In genomic region chr12:52121848-52122838, GRCh38 we compare ENCODE assay signal across 8 cellular contexts. TPM values are rescaled to one million over a fixed set of nuclear protein-coding genes. Genes with fewer than 3 reads are reported as not detected.
DNase-seq lines count a peak whose midpoint lies in the region; ATAC-seq and TF ChIP-seq lines count a peak whose summit lies in the region.

No MANE protein-coding gene starts in this region.

- H3K4me3 ChIP-seq in HUES64 (ENCODE audit: low read length) (peak overlapping the region; percentile 22; the same call in 1 of the 2 replicates), Panc1 (ENCODE audit: low read depth in 2 of 2, low read length in 2 of 2) (no peak overlapping the region), gastroesophageal sphincter (no peak overlapping the region), ovary (no peak overlapping the region)

- ATAC-seq in CD4-positive, alpha-beta T cell (ENCODE audit: poor library complexity): peak; percentile 58
- peak; percentile 67 for ATAC-seq in Panc1
- peak; percentile 39 for ATAC-seq in gastroesophageal sphincter
- ATAC-seq in GM21737 (IDR thresholded peaks at IDR 0.05; ENCODE audit: unreplicated experiment): no peak

- TF ChIP-seq CTCF in CD4-positive, alpha-beta T cell (IDR thresholded peaks at IDR 0.05): peak; percentile 89
- TF ChIP-seq CTCF in Panc1 (IDR thresholded peaks at IDR 0.05): peak; percentile 94
- TF ChIP-seq CTCF in gastroesophageal sphincter (IDR thresholded peaks at IDR 0.05): peak in 3 of 4 experiments; percentile 29 to 76 (median 40)
- peak; percentile 22 to 60 (median 42) for TF ChIP-seq CTCF in ovary (IDR thresholded peaks at IDR 0.05)

- no peak overlapping the region for H3K4me3 Mint-ChIP-seq in CD4-positive, alpha-beta T cell

- H3K27me3 Mint-ChIP-seq in CD4-positive, alpha-beta T cell: peaks cover 51% of the 10 kb centered on the region

- H3K27me3 ChIP-seq in CD4-positive, alpha-beta T cell (ENCODE audit: control insufficient read depth, insufficient read depth, low read length): peaks cover 7% of the 10 kb centered on the region
- H3K27me3 ChIP-seq in HUES64 (ENCODE audit: insufficient read depth, low read length) (no peaks in the 10 kb centered on the region), Panc1 (ENCODE audit: control insufficient read depth, insufficient read depth, low read length) (no peaks in the 10 kb centered on the region), gastroesophageal sphincter (peaks cover 48% of the 10 kb centered on the region), ovary (no peaks in the 10 kb centered on the region)

- no TSS peak for BruUV-seq in Panc1 (replicated peaks; lab: Mats Ljungman, UMichigan)

- H3K4me1 Mint-ChIP-seq in CD4-positive, alpha-beta T cell (ENCODE audit: low read depth): peaks cover 6% of the 10 kb centered on the region

- TF ChIP-seq EP300 in gastroesophageal sphincter (IDR thresholded peaks at IDR 0.05) (no peak), ovary (IDR thresholded peaks at IDR 0.05) (no peak)

- no peak overlapping the region for H3K27ac ChIP-seq in CD4-positive, alpha-beta T cell (ENCODE audit: low read depth, low read length)
- H3K27ac ChIP-seq in HUES64 (ENCODE audit: low read depth, low read length): no peak overlapping the region
- no peak overlapping the region for H3K27ac ChIP-seq in Panc1 (ENCODE audit: low read length)
- H3K27ac ChIP-seq in gastroesophageal sphincter: no peak overlapping the region
- no peak overlapping the region for H3K27ac ChIP-seq in ovary

- in situ Hi-C loops in Panc1 (cut with HindIII; ENCODE audit: low pct_unique_long_range_greater_than_20kb, low sequenced_read_pairs): no loop called here

- no peaks in the 10 kb centered on the region for H3K9me3 Mint-ChIP-seq in CD4-positive, alpha-beta T cell

- DNase-seq in CD4-positive, alpha-beta T cell: peak; percentile 39 to 72 (median 56)
- no peak for DNase-seq in Panc1 (ENCODE audit: low read depth, low spot score)
- peak; percentile 37 for DNase-seq in activated effector memory CD4-positive, alpha-beta T cell treated with Interleukin-2 at 50 U/mL for 16 hours
- DNase-seq in ovary: peak; percentile 62 to 83 (median 72)
- DNase-seq in ureter (ENCODE audit: low spot score): peak; percentile 67

- H3K9me3 ChIP-seq in CD4-positive, alpha-beta T cell (ENCODE audit: control insufficient read depth, low read length): no peaks in the 10 kb centered on the region
- H3K9me3 ChIP-seq in HUES64 (ENCODE audit: insufficient read depth, low read depth, low read length): no peaks in the 10 kb centered on the region
- H3K9me3 ChIP-seq in Panc1 (ENCODE audit: control insufficient read depth, insufficient read depth, low read depth, low read length): no peaks in the 10 kb centered on the region
- no peaks in the 10 kb centered on the region for H3K9me3 ChIP-seq in gastroesophageal sphincter
- H3K9me3 ChIP-seq in ovary: no peaks in the 10 kb centered on the region

- no peaks in the 10 kb centered on the region for H3K36me3 ChIP-seq in HUES64 (ENCODE audit: insufficient read depth, low read length)
- no peaks in the 10 kb centered on the region for H3K36me3 ChIP-seq in Panc1 (ENCODE audit: control insufficient read depth, insufficient read depth, low read length)
- H3K36me3 ChIP-seq in gastroesophageal sphincter: no peaks in the 10 kb centered on the region
- no peaks in the 10 kb centered on the region for H3K36me3 ChIP-seq in ovary

- H3K36me3 Mint-ChIP-seq in CD4-positive, alpha-beta T cell (ENCODE audit: low read depth): no peaks in the 10 kb centered on the region

- WGBS in HUES64: 21% methylated on average over 20 of the region's 20 CpGs
- 18 to 56% methylated on average over 6 to 13 of the region's 20 CpGs for WGBS in gastroesophageal sphincter (ENCODE audit: low coverage in 1 of 2), 2 donors
- 24 to 25% (median 25%) methylated on average over 20 of the region's 20 CpGs for WGBS in ovary, 3 donors

- H3K4me1 ChIP-seq in HUES64 (ENCODE audit: insufficient read depth, low read length): peaks cover 41% of the 10 kb centered on the region
- no peaks in the 10 kb centered on the region for H3K4me1 ChIP-seq in Panc1 (ENCODE audit: control insufficient read depth, insufficient read depth, low read length)
- H3K4me1 ChIP-seq in gastroesophageal sphincter: peaks cover 0 to 17% (median 3%) of the 10 kb centered on the region in 3 donors
- H3K4me1 ChIP-seq in ovary (ENCODE audit: insufficient read depth): peaks cover 5% of the 10 kb centered on the region

- POLR2A ChIA-PET in CD4-positive, alpha-beta T cell (lab: Charles Lee): no interaction called here
- POLR2A ChIA-PET in Panc1 (lab: Charles Lee): no interaction called here

- CTCF ChIA-PET in CD4-positive, alpha-beta T cell (lab: Charles Lee): interaction anchor here (0.6 to 3.1 kb wide), 6 partner anchors 10 to 176 kb away, joined by 3 to 15 read pairs (median 3); no protein-coding TSS in a partner anchor
- CTCF ChIA-PET in Panc1 (lab: Charles Lee): interaction anchor here (0.6 to 4.6 kb wide), 5 partner anchors 78 to 439 kb away, joined by 3 to 24 read pairs (median 7); no protein-coding TSS in a partner anchor

- intact Hi-C loops in CD4-positive, alpha-beta T cell (cut with DNase I, micrococcal nuclease): loop anchor here in 1 of 2 experiments (1.0 kb wide), 1 partner anchor 97 kb away; no protein-coding TSS in a partner anchor
- intact Hi-C loops in Panc1 (cut with micrococcal nuclease; ENCODE audit: unreplicated experiment) (loop anchor here (5.0 kb wide), 1 partner anchor 95 kb away; no protein-coding TSS in a partner anchor), ovary (cut with DNase I) (no loop called here)

- TF ChIP-seq POLR2A in gastroesophageal sphincter (IDR thresholded peaks at IDR 0.05) (no peak), ovary (IDR thresholded peaks at IDR 0.05) (no peak)

- no peak overlapping the region for H3K9ac ChIP-seq in HUES64 (ENCODE audit: low read depth, low read length)

- no peak overlapping the region for H3K27ac Mint-ChIP-seq in CD4-positive, alpha-beta T cell

RNA-seq across cellular contexts. Expression of gene SMIM41, which starts 42.6 kb away (rescaled TPM):
- not detected for total RNA-seq in CD4-positive, alpha-beta T cell
- not detected for polyA plus RNA-seq in HUES64 (2013, experiment 1 of 2)
- not detected for polyA plus RNA-seq in HUES64 (2013, experiment 2 of 2)
- not detected for total RNA-seq in Panc1 (2021; ENCODE audit: unreplicated experiment)
- polyA plus RNA-seq in Panc1 (2012; ENCODE audit: insufficient read length): not detected
- total RNA-seq in gastroesophageal sphincter: 10 to 100 TPM in 1 of 4 donors, 1 to 10 TPM in 3; 4.0 to 12.8 (median 4.6) TPM
- total RNA-seq in ovary: 1 to 10 TPM; 1.4 to 4.5 (median 2.8) TPM
- 1 to 10 TPM in 1 of 2 donors, under 1 TPM in 1; 0.32 to 3.4 TPM for polyA plus RNA-seq in ovary
- 0.78 TPM for total RNA-seq in ureter

RNA-seq across cellular contexts. Expression of gene ATG101, which starts 52.4 kb away (rescaled TPM):
- 10 to 100 TPM; 20.6 to 20.9 TPM for total RNA-seq in CD4-positive, alpha-beta T cell
- polyA plus RNA-seq in HUES64 (2013, experiment 1 of 2): 25.8 TPM
- polyA plus RNA-seq in HUES64 (2013, experiment 2 of 2): 27.5 TPM
- total RNA-seq in Panc1 (2021; ENCODE audit: unreplicated experiment): 64.9 TPM
- polyA plus RNA-seq in Panc1 (2012; ENCODE audit: insufficient read length): 104 TPM
- total RNA-seq in gastroesophageal sphincter: 10 to 100 TPM; 36.7 to 60.2 (median 52.6) TPM
- 10 to 100 TPM; 24.9 to 48.7 (median 28.9) TPM for total RNA-seq in ovary
- polyA plus RNA-seq in ovary: 10 to 100 TPM; 13.6 to 26.2 TPM
- 27.2 TPM for total RNA-seq in ureter

Comparison
In these comparisons a context has a peak if more than half of its experiments do, and no peak if none do; other contexts are left out.
1. CTCF ChIP-seq: peak in every context shown above with its lines; median percentile 94 in Panc1; 89 in CD4-positive, alpha-beta T cell; 42 in ovary; 40 in gastroesophageal sphincter.